Comparison of ENCODE assay signal across 23 cellular contexts in the genomic region with DNA sequence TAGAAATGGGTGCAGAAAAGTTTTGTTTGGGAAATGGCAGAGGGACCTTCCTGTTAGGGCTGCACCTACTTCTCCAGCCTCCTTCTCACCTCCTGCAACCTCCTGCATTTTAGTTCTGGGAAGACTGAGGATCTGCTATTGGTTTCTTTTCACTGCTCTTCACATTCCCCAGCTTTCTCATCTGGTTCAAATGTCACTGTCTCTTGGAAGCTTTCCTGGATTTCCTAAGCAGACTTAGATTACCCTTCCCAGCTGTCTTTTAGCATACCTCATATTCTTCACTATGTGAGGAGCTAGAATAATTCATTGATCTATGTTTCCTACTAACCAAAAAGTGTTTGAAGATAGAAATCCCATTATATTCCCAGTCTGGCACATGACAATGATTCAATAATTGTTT.
DNase-seq lines count a peak whose midpoint lies in the region; ATAC-seq and TF ChIP-seq lines count a peak whose summit lies in the region.
"Had no signal": no experiment of that assay in that cellular context is flagged by ENCODE, and none has a peak within 500 bp of the region (broad histone marks: within the 10 kb centered on the region; RNA-seq: fewer than 3 reads in every experiment).

No MANE protein-coding gene starts in this region.

- peaks cover 47% of the 10 kb centered on the region for H3K4me1 Mint-ChIP-seq in nephron

- H3K9me3 ChIP-seq in right cardiac atrium (ENCODE audit: control insufficient read depth, low read length) = no peaks in the 10 kb centered on the region
- H3K9me3 ChIP-seq in heart right ventricle = peaks cover 0 to 5% (median 0%) of the 10 kb centered on the region in 11 donors
- H3K9me3 ChIP-seq in HAP-1 = no peaks in the 10 kb centered on the region
- no peaks in the 10 kb centered on the region for H3K9me3 ChIP-seq in left lung
- H3K9me3 ChIP-seq: A549, BE2C, SK-N-SH had no signal

- no peaks in the 10 kb centered on the region for H3K9me3 Mint-ChIP-seq in nephron

- in situ Hi-C loops in HAP-1 (cut with MboI; ENCODE audit: low sequenced_read_pairs) = loop anchor here (25.0 kb wide), 1 partner anchor 96 kb away; no protein-coding TSS in a partner anchor

- no peaks in the 10 kb centered on the region for H3K36me3 Mint-ChIP-seq in nephron (ENCODE audit: low read depth)
- H3K36me3 Mint-ChIP-seq: IgD-negative memory B cell had no signal

- ATAC-seq in right cardiac atrium (no peak), heart right ventricle (no peak), HG03354 (IDR thresholded peaks at IDR 0.05; ENCODE audit: poor library complexity, severe bottlenecking, unreplicated experiment) (no peak), left lung (no peak)
- ATAC-seq: A549, Panc1 had no signal

- H3K27ac ChIP-seq in right cardiac atrium (ENCODE audit: low read length) = peak overlapping the region; percentile 66
- H3K27ac ChIP-seq in heart right ventricle = no peak overlapping the region
- H3K27ac ChIP-seq in left lung = no peak overlapping the region
- H3K27ac ChIP-seq: A549 had no signal

- peaks cover 4% of the 10 kb centered on the region for H3K27me3 Mint-ChIP-seq in nephron (ENCODE audit: low read depth)

- no peaks in the 10 kb centered on the region for H3K27me3 ChIP-seq in right cardiac atrium (ENCODE audit: control insufficient read depth, insufficient read depth)
- H3K27me3 ChIP-seq in heart right ventricle = no peaks in the 10 kb centered on the region
- no peaks in the 10 kb centered on the region for H3K27me3 ChIP-seq in HAP-1 (ENCODE audit: low read depth)
- H3K27me3 ChIP-seq in left lung = no peaks in the 10 kb centered on the region
- H3K27me3 ChIP-seq: BE2C had no signal

- intact Hi-C loops in right cardiac atrium (cut with DNase I) = no loop called here
- intact Hi-C loops in heart right ventricle (cut with DNase I) = loop anchor here in 1 of 10 donors (10.0 kb wide), 1 partner anchor 363 kb away; the partner anchor contains the start of gene ZNF521
- intact Hi-C loops in left lung (cut with DNase I) = no loop called here

- H3K4me1 ChIP-seq in right cardiac atrium (ENCODE audit: control insufficient read depth, insufficient read depth, low read length) = peaks cover 3% of the 10 kb centered on the region
- H3K4me1 ChIP-seq in heart right ventricle = peaks cover 3 to 28% (median 15%) of the 10 kb centered on the region in 9 donors
- H3K4me1 ChIP-seq in HAP-1 = peaks cover 7% of the 10 kb centered on the region
- H3K4me1 ChIP-seq in left lung = peaks cover 0 to 11% of the 10 kb centered on the region in 2 donors
- H3K4me1 ChIP-seq: A549, BE2C had no signal

- peak overlapping the region; percentile 39 to 83 (median 71) for H3K27ac Mint-ChIP-seq in nephron
- H3K27ac Mint-ChIP-seq: IgD-negative memory B cell had no signal

- no peaks in the 10 kb centered on the region for H3K36me3 ChIP-seq in heart right ventricle
- H3K36me3 ChIP-seq in HAP-1 (replicated peaks) = no peaks in the 10 kb centered on the region
- H3K36me3 ChIP-seq in left lung = no peaks in the 10 kb centered on the region
- H3K36me3 ChIP-seq: BE2C had no signal

- no peak for DNase-seq in right cardiac atrium
- no peak for DNase-seq in heart right ventricle
- peak; percentile 57 for DNase-seq in fibroblast of mammary gland (ENCODE audit: low read depth)
- no peak for DNase-seq in HAP-1 (ENCODE audit: low spot score in 2 of 2)
- DNase-seq in left lung = no peak
- DNase-seq: BE2C, COR-L47, DND-41, H7, MV-4-11, NCI-H1105 treated with DMSO at 0.1 percent for 48 hours, NCI-H1694, NCI-H2081, NCI-H2171, NCI-H524 treated with DMSO at 0.1 percent for 48 hours, NCI-H82, SIG-M5, SK-N-SH had no signal

- H3K4me3 ChIP-seq in right cardiac atrium (ENCODE audit: low read length) (no peak overlapping the region), heart right ventricle (no peak overlapping the region), fibroblast of mammary gland (ENCODE audit: control insufficient read depth, low read depth, low read length) (no peak overlapping the region), HAP-1 (no peak overlapping the region), left lung (no peak overlapping the region)
- H3K4me3 ChIP-seq: A549 had no signal

- TF ChIP-seq CTCF in heart right ventricle (IDR thresholded peaks at IDR 0.05) = no peak
- no peak for TF ChIP-seq CTCF in fibroblast of mammary gland (conservative IDR thresholded peaks at IDR 0.05; ENCODE audit: control insufficient read depth, insufficient read depth, low read depth, low read length)
- no peak for TF ChIP-seq CTCF in nephron (IDR thresholded peaks at IDR 0.05; ENCODE audit: unreplicated experiment in 3 of 3)
- no peak for TF ChIP-seq CTCF in left lung (IDR thresholded peaks at IDR 0.05)

- no peak overlapping the region for H3K4me3 Mint-ChIP-seq in nephron
- H3K4me3 Mint-ChIP-seq: IgD-negative memory B cell had no signal
